8 cellular contexts compared by ENCODE assay signal in the genomic region with DNA sequence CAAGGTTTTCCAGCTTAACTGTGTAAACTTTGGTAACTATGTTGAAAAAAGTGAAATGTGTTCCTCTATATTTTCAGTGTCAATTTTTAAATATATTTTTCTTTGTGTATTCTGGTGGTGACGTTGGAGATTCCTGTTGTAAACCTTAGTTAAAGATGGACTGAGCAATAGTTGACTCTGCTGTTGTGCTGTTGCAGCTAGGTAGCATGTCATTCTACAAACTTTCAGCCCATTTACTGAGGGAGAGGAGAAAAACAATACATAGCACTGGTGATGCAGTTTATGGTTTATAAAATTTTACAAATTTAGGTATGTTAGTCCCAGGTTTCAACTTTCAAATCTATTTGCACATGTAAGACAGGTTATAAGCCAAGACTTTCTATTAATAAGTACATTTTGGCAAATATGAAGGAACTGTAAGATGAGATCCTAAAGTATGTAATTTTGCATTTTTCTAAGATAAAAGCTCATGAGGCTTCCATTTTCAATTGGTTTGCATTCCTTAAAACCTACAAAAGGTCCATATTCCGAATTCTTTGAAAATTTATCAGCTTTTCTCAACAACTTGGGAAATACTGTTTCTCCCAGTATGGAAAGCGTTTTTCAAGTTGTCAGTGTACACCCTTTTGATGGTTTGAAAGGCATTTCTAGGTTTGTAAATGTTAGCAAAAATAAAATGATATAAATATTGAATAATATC. TPM values are rescaled to one million over a fixed set of nuclear protein-coding genes. Genes with fewer than 3 reads are reported as not detected.
A peak's percentile ranks its signal among the peaks of the same experiment; 100 is the strongest.
DNase-seq lines count a peak whose midpoint lies in the region; ATAC-seq and TF ChIP-seq lines count a peak whose summit lies in the region.

No MANE protein-coding gene starts in this region.

- no peak overlapping the region for H3K9ac ChIP-seq in Loucy (ENCODE audit: low read depth, low read length, poor library complexity, severe bottlenecking)

- H3K9me2 ChIP-seq in Loucy (replicated peaks; ENCODE audit: low read depth, low read length) = no peaks in the 10 kb centered on the region

- H3K4me1 ChIP-seq in Loucy (ENCODE audit: insufficient read depth, low read length, poor library complexity, severe bottlenecking) = peaks cover 7% of the 10 kb centered on the region
- peaks cover 5% of the 10 kb centered on the region for H3K4me1 ChIP-seq in HAP-1

- H3K4me3 Mint-ChIP-seq in CD4-positive, alpha-beta T cell = peak overlapping the region; percentile 95
- H3K4me3 Mint-ChIP-seq in chondrocyte (ENCODE audit: unreplicated experiment) (peak overlapping the region; percentile 90), naive B cell (peak overlapping the region in 7 of 8 donors; percentile 28 to 94 (median 86))

- H3K4me1 Mint-ChIP-seq in CD4-positive, alpha-beta T cell (ENCODE audit: low read depth) = peaks cover 62% of the 10 kb centered on the region
- peaks cover 51% of the 10 kb centered on the region for H3K4me1 Mint-ChIP-seq in chondrocyte (ENCODE audit: low read depth)
- H3K4me1 Mint-ChIP-seq in naive B cell = peaks cover 12 to 18% (median 17%) of the 10 kb centered on the region in 3 donors

- POLR2A ChIA-PET in CD4-positive, alpha-beta T cell (lab: Charles Lee) = interaction anchor here (0.7 to 1.5 kb wide), 3 partner anchors 20 to 189 kb away, joined by 4 to 6 read pairs (median 5); no protein-coding TSS in a partner anchor

- H3K27ac Mint-ChIP-seq in CD4-positive, alpha-beta T cell = no peak overlapping the region
- H3K27ac Mint-ChIP-seq in chondrocyte (ENCODE audit: unreplicated experiment) (peak overlapping the region; percentile 86), naive B cell (no peak overlapping the region)

- CTCF ChIA-PET in CD4-positive, alpha-beta T cell (lab: Charles Lee) = interaction anchor here (0.6 to 2.9 kb wide), 5 partner anchors 9 to 59 kb away, joined by 3 to 19 read pairs (median 6); no protein-coding TSS in a partner anchor

- H2AFZ ChIP-seq in Loucy (ENCODE audit: low read length) = no peak overlapping the region

- peak overlapping the region; percentile 67 for H3K4me2 ChIP-seq in Loucy (ENCODE audit: low read depth, low read length, poor library complexity, severe bottlenecking)

- H3K27me3 ChIP-seq in CD4-positive, alpha-beta T cell (ENCODE audit: control insufficient read depth, insufficient read depth, low read length) = no peaks in the 10 kb centered on the region
- H3K27me3 ChIP-seq in Loucy (ENCODE audit: insufficient read depth, low read length, poor library complexity, severe bottlenecking) = no peaks in the 10 kb centered on the region
- H3K27me3 ChIP-seq in HAP-1 (ENCODE audit: low read depth) = peaks cover 15% of the 10 kb centered on the region

- no peaks in the 10 kb centered on the region for H3K9me3 ChIP-seq in CD4-positive, alpha-beta T cell (ENCODE audit: control insufficient read depth, low read length)
- no peaks in the 10 kb centered on the region for H3K9me3 ChIP-seq in Loucy (ENCODE audit: insufficient read depth, low read depth, low read length)
- H3K9me3 ChIP-seq in HAP-1 = no peaks in the 10 kb centered on the region

- H3K36me3 ChIP-seq in Loucy (ENCODE audit: insufficient read depth, low read length) (no peaks in the 10 kb centered on the region), HAP-1 (replicated peaks) (no peaks in the 10 kb centered on the region)

- no peak for TF ChIP-seq CTCF in CD4-positive, alpha-beta T cell (IDR thresholded peaks at IDR 0.05)
- TF ChIP-seq CTCF in Loucy (conservative IDR thresholded peaks at IDR 0.05; ENCODE audit: low read length) = no peak
- no peak for TF ChIP-seq CTCF in chondrocyte (IDR thresholded peaks at IDR 0.05)

- H3K36me3 Mint-ChIP-seq in CD4-positive, alpha-beta T cell (ENCODE audit: low read depth) = peaks cover 5% of the 10 kb centered on the region
- H3K36me3 Mint-ChIP-seq in chondrocyte (ENCODE audit: low read depth) (no peaks in the 10 kb centered on the region), naive B cell (peaks cover 0 to 5% of the 10 kb centered on the region in 2 donors)

- DNase-seq in CD4-positive, alpha-beta T cell = no peak
- DNase-seq in chondrocyte (ENCODE audit: low spot score) = no peak
- DNase-seq in naive B cell = no peak
- DNase-seq in CD1c-positive myeloid dendritic cell (ENCODE audit: extremely low spot score) = no peak
- DNase-seq in HAP-1 (ENCODE audit: low spot score in 2 of 2) = no peak

- H4K20me1 ChIP-seq in Loucy (ENCODE audit: insufficient read depth, low read length, poor library complexity, severe bottlenecking) = no peaks in the 10 kb centered on the region

- no peak for ATAC-seq in CD4-positive, alpha-beta T cell (ENCODE audit: poor library complexity)
- ATAC-seq in naive B cell (ENCODE audit: low read depth in 2 of 2) (no peak), GM21447 (IDR thresholded peaks at IDR 0.05; ENCODE audit: unreplicated experiment) (no peak), HG03159 (IDR thresholded peaks at IDR 0.05; ENCODE audit: unreplicated experiment) (no peak)

- no peaks in the 10 kb centered on the region for H3K27me3 Mint-ChIP-seq in CD4-positive, alpha-beta T cell
- H3K27me3 Mint-ChIP-seq in chondrocyte (ENCODE audit: low read depth) (peaks cover 4% of the 10 kb centered on the region), naive B cell (peaks cover 49 to 72% (median 54%) of the 10 kb centered on the region in 3 donors)

- intact Hi-C loops in CD4-positive, alpha-beta T cell (cut with DNase I, micrococcal nuclease) = loop anchor here (5.0 kb wide), 3 partner anchors 50 to 75 kb away; partner anchors contain the start of gene RBM26 (in 1 of the 2)

- H3K79me2 ChIP-seq in Loucy (ENCODE audit: insufficient read depth, low read length) = no peaks in the 10 kb centered on the region

- peak overlapping the region; percentile 75 for H3K4me3 ChIP-seq in Loucy (ENCODE audit: low read length, poor library complexity, severe bottlenecking)
- no peak overlapping the region; the same call in 1 of the 2 replicates for H3K4me3 ChIP-seq in HAP-1

- H3K27ac ChIP-seq in CD4-positive, alpha-beta T cell (ENCODE audit: low read depth, low read length) = no peak overlapping the region

- H3F3A ChIP-seq in Loucy (ENCODE audit: low read depth) = peaks cover 7% of the 10 kb centered on the region; the same call in 1 of the 2 replicates

- in situ Hi-C loops in HAP-1 (cut with MboI; ENCODE audit: low sequenced_read_pairs) = no loop called here

- no peaks in the 10 kb centered on the region for H3K9me3 Mint-ChIP-seq in CD4-positive, alpha-beta T cell
- H3K9me3 Mint-ChIP-seq in chondrocyte (ENCODE audit: low read depth) (no peaks in the 10 kb centered on the region), naive B cell (peaks cover 0 to 6% (median 2%) of the 10 kb centered on the region in 7 donors)

RNA-seq across cellular contexts. Expression of gene NDFIP2, which starts 1.5 kb away (rescaled TPM):
- 1 to 10 TPM; 3.2 to 3.4 TPM for total RNA-seq in CD4-positive, alpha-beta T cell
- total RNA-seq in chondrocyte = 29.3 to 34.5 TPM (median 33.9 TPM) in 3 replicates
- under 1 TPM in 1 of 6 donors, not detected in 5; 0.14 TPM for polyA plus RNA-seq in naive B cell (ENCODE audit: low read depth in 6 of 6)
